8 cellular contexts compared by ENCODE assay signal in genomic region chr15:45457641-45458539, GRCh38.
DNase-seq lines count a peak whose midpoint lies in the region; ATAC-seq, FAIRE-seq and TF ChIP-seq lines count a peak whose summit lies in the region.

No MANE protein-coding gene starts in this region.

- H3K4ac ChIP-seq in H1 (replicated peaks; ENCODE audit: insufficient read length, low read depth, low read length) = no peak overlapping the region

- peak overlapping the region; percentile 97 for H3K27ac Mint-ChIP-seq in mesothelial cell of epicardium

- no peaks in the 10 kb centered on the region for H3K9me3 Mint-ChIP-seq in mesothelial cell of epicardium

- ATAC-seq in GM19395 (IDR thresholded peaks at IDR 0.05; ENCODE audit: unreplicated experiment) (peak; percentile 64), HG03571 (IDR thresholded peaks at IDR 0.05; ENCODE audit: unreplicated experiment) (peak; percentile 54)

- H3K23me2 ChIP-seq in H1 (ENCODE audit: low read depth, low read length) = peaks cover 13% of the 10 kb centered on the region; the same call in 1 of the 2 replicates

- DNase-seq in BJ (ENCODE audit: low read depth) (no peak), NCI-H82 (lab: John Stamatoyannopoulos, UW) (peak; percentile 94), H1 (ENCODE audit: low read depth in 1 of 2, low spot score in 2 of 2) (peak in 1 of 2 experiments; percentile 84), mesothelial cell of epicardium (ENCODE audit: low spot score in 2 of 2, unreplicated experiment in 2 of 2) (peak; percentile 40 to 81)
- peak; percentile 84 for DNase-seq in activated CD8-positive, alpha-beta memory T cell treated with anti-CD3 and anti-CD28 coated beads for 24 hours
- peak; percentile 39 to 46 for DNase-seq in stimulated activated CD8-positive, alpha-beta memory T cell treated with anti-CD3 and anti-CD28 coated beads, Interleukin-2, amount 100 ng/mL, for 48 hours (ENCODE audit: low read depth in 2 of 2)

- H3K4me1 ChIP-seq in H1 (replicated peaks in 1 of 4; ENCODE audit: control insufficient read depth in 3 of 4, insufficient read depth in 4 of 4, low read length in 3 of 4) = no peaks in the 10 kb centered on the region

- no peak overlapping the region for H2BK120ac ChIP-seq in H1 (replicated peaks; ENCODE audit: low read depth, low read length)

- CTCF ChIA-PET in BJ (lab: Yijun Ruan, JAX) (interaction anchor here (0.5 to 5.1 kb wide), 46 partner anchors 11 to 497 kb away, joined by 3 to 161 read pairs (median 4); partner anchors contain the start of genes BLOC1S6 and GATM), H1 (lab: Charles Lee; ENCODE audit: partially characterized antibody) (interaction anchor here (0.5 to 6.6 kb wide), 51 partner anchors 11 to 995 kb away, joined by 3 to 76 read pairs (median 4); partner anchors contain the start of gene BLOC1S6)

- peaks cover 0 to 6% of the 10 kb centered on the region in 2 experiments for H4K20me1 ChIP-seq in H1 (replicated peaks in 1 of 2; ENCODE audit: control insufficient read depth in 1 of 2, insufficient read depth in 2 of 2, low read length in 2 of 2)

- TF ChIP-seq EP300 in H1 (IDR thresholded peaks at IDR 0.05; ENCODE audit: borderline replicate concordance in 1 of 2, low read depth in 2 of 2, low read length in 2 of 2) = no peak

- no peaks in the 10 kb centered on the region for H3K79me2 ChIP-seq in H1 (ENCODE audit: control insufficient read depth in 1 of 2, insufficient read depth in 2 of 2, low read length in 2 of 2)

- H3K4me2 ChIP-seq in H1 (ENCODE audit: insufficient read depth in 1 of 2, low read depth in 2 of 2, low read length in 2 of 2) = peak overlapping the region in 1 of 2 experiments; percentile 12; a peak in 1 of 4 replicates

- TF ChIP-seq CTCF in BJ (IDR thresholded peaks at IDR 0.05; ENCODE audit: insufficient read depth, low read depth, low read length) (peak; percentile 66), H1 (IDR thresholded peaks at IDR 0.05; ENCODE audit: control extremely low read depth in 1 of 3, insufficient read depth in 1 of 3, low read depth in 1 of 3, low read length in 3 of 3) (peak; percentile 21 to 91 (median 61)), mesothelial cell of epicardium (IDR thresholded peaks at IDR 0.05; ENCODE audit: unreplicated experiment) (peak; percentile 98)

- no peak overlapping the region for H3K27ac ChIP-seq in H1 (ENCODE audit: low read depth, low read length)

- no peak overlapping the region for H3K9ac ChIP-seq in H1 (replicated peaks in 1 of 4; ENCODE audit: extremely low read depth in 1 of 4, low read depth in 3 of 4, low read length in 3 of 4)

- peak overlapping the region; percentile 73 for H3K4me3 Mint-ChIP-seq in mesothelial cell of epicardium

- H4K91ac ChIP-seq in H1 (replicated peaks; ENCODE audit: insufficient read length, low read length) = no peak overlapping the region

- no peaks in the 10 kb centered on the region for H3K27me3 ChIP-seq in BJ (ENCODE audit: control insufficient read depth, insufficient read depth, low read length)
- peaks cover 7 to 15% (median 10%) of the 10 kb centered on the region in 4 experiments for H3K27me3 ChIP-seq in H1 (replicated peaks in 1 of 4; ENCODE audit: control insufficient read depth in 3 of 4, extremely low read depth in 1 of 4, insufficient read depth in 3 of 4, low read length in 3 of 4)

- TF ChIP-seq RAD21 in H1 (IDR thresholded peaks at IDR 0.05 in 1 of 2, conservative IDR thresholded peaks at IDR 0.05 in 1 of 2; ENCODE audit: low read depth in 2 of 2, low read length in 2 of 2) = peak; percentile 93

- H4K5ac ChIP-seq in H1 (ENCODE audit: insufficient read length, low read depth, low read length) = no peak overlapping the region

- H2BK20ac ChIP-seq in H1 (ENCODE audit: low read length) = no peak overlapping the region

- no peak overlapping the region for H3K23ac ChIP-seq in H1 (ENCODE audit: insufficient read length)

- no peaks in the 10 kb centered on the region; a peak in 1 of 4 replicates for H3K9me3 ChIP-seq in H1 (ENCODE audit: insufficient read depth in 2 of 2, low read depth in 1 of 2, low read length in 1 of 2)

- no peak for TF ChIP-seq POLR2A in H1 (IDR thresholded peaks at IDR 0.05; ENCODE audit: control extremely low read depth in 1 of 2, low read depth in 2 of 2, low read length in 2 of 2)

- H3K79me1 ChIP-seq in H1 (ENCODE audit: low read depth, low read length) = no peaks in the 10 kb centered on the region

- no peak overlapping the region for H3K56ac ChIP-seq in H1 (replicated peaks; ENCODE audit: insufficient read length, low read depth, low read length)

- H3K36me3 ChIP-seq in BJ (ENCODE audit: control insufficient read depth, insufficient read depth, low read length) = no peaks in the 10 kb centered on the region
- no peaks in the 10 kb centered on the region for H3K36me3 ChIP-seq in H1 (ENCODE audit: control insufficient read depth in 2 of 4, insufficient read depth in 4 of 4, low read length in 3 of 4)

- no peak overlapping the region for H3K18ac ChIP-seq in H1 (ENCODE audit: extremely low read depth, low read length)

- peak overlapping the region; percentile 34 for H3K4me3 ChIP-seq in BJ (ENCODE audit: low read depth, low read length)
- H3K4me3 ChIP-seq in H1 (ENCODE audit: extremely low read depth in 1 of 4, insufficient read depth in 2 of 4, low read depth in 3 of 4, low read length in 4 of 4) = peak overlapping the region in 1 of 4 experiments; percentile 41; a peak in 3 of 8 replicates

- peaks cover 21% of the 10 kb centered on the region for H3K4me1 Mint-ChIP-seq in mesothelial cell of epicardium

- H2AK5ac ChIP-seq in H1 (ENCODE audit: low read depth, low read length) = no peak overlapping the region

- no peak overlapping the region for H2BK12ac ChIP-seq in H1 (ENCODE audit: low read depth, low read length)

- no peak overlapping the region for H2AFZ ChIP-seq in H1 (ENCODE audit: low read length)

- FAIRE-seq in H1 (lab: Jason Lieb, UNC) = peak; percentile 39

- no peak overlapping the region for H2BK5ac ChIP-seq in H1 (ENCODE audit: low read depth, low read length)

- no peak overlapping the region for H4K8ac ChIP-seq in H1 (ENCODE audit: extremely low read depth, insufficient read depth, low read length)

- H3K14ac ChIP-seq in H1 (ENCODE audit: insufficient read length) = no peak overlapping the region

- H3K36me3 Mint-ChIP-seq in mesothelial cell of epicardium = peaks cover 2% of the 10 kb centered on the region

- WGBS in H1 (ENCODE audit: extremely low coverage in 1 of 2, insufficient coverage in 1 of 2, insufficient read length in 1 of 2, insufficient replicate concordance in 2 of 2, low coverage in 1 of 2, low lambda C conversion rate in 2 of 2, missing lambda C conversion rate in 1 of 2), 2 experiments = 17% methylated on average over 17 of the region's 17 CpGs; no CpG with 5 or more reads in 1 of the 2 experiments

- H3K27me3 Mint-ChIP-seq in mesothelial cell of epicardium (ENCODE audit: low read depth) = peaks cover 2% of the 10 kb centered on the region

- H2BK15ac ChIP-seq in H1 (ENCODE audit: low read length) = no peak overlapping the region

- POLR2A ChIA-PET in BJ (lab: Charles Lee) = no interaction called here
- POLR2A ChIA-PET in H1 (lab: Charles Lee; ENCODE audit: partially characterized antibody) = no interaction called here

TF ChIP-seq in H1, 55 proteins besides CTCF, POLR2A, EP300 and RAD21 (continues in another document):
- TF ChIP-seq HDAC2 (IDR thresholded peaks at IDR 0.05; ENCODE audit: borderline replicate concordance in 1 of 2, low read depth in 2 of 2, low read length in 2 of 2) (no peak), SIN3A (conservative IDR thresholded peaks at IDR 0.05 in 1 of 2, IDR thresholded peaks at IDR 0.05 in 1 of 2; ENCODE audit: low read depth in 1 of 2, low read length in 2 of 2) (0 out of 4 replicates have a peak, but pooled peaks of 1 of the 2 experiments have one; percentile 34)
